13 cellular contexts compared by ENCODE assay signal in the genomic region with DNA sequence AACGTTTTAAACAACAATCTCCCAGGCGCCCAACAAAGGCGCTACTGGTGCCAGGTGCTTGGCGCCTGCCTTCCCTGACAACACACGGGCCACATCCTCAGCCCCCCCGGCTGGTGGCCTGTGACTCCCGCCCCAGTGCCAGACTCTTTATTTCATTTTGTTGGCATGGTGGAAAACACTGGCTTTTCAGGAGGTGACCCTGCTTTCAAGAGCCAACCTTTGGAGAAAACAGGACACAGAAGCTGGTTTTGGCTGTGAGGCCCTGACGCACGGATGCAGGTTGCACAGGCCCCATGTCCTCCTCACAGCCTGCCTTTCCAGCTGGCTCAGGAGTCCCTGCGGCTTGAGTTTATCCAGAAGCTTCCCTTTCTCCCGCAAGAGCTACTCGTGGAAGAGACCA.
DNase-seq lines count a peak whose midpoint lies in the region; ATAC-seq and TF ChIP-seq lines count a peak whose summit lies in the region.
"Had no signal": no experiment of that assay in that cellular context is flagged by ENCODE, and none has a peak within 500 bp of the region (broad histone marks: within the 10 kb centered on the region; RNA-seq: fewer than 3 reads in every experiment).

No MANE protein-coding gene starts in this region.

- no peak overlapping the region for H3K27ac ChIP-seq in gastroesophageal sphincter
- H3K27ac ChIP-seq: brain microvascular endothelial cell, Peyer's patch had no signal

- TF ChIP-seq POLR2A in gastroesophageal sphincter (IDR thresholded peaks at IDR 0.05): no peak

- WGBS in gastroesophageal sphincter (ENCODE audit: low coverage in 1 of 2), 2 donors: 58 to 94% methylated on average over 9 of the region's 12 CpGs

- peaks cover 0 to 8% (median 0%) of the 10 kb centered on the region in 3 donors for H3K4me1 ChIP-seq in gastroesophageal sphincter

- no peak overlapping the region for H3K4me3 ChIP-seq in gastroesophageal sphincter
- H3K4me3 ChIP-seq: Peyer's patch had no signal

- no peak for TF ChIP-seq EP300 in gastroesophageal sphincter (IDR thresholded peaks at IDR 0.05)

- intact Hi-C loops in posterior vena cava (cut with DNase I): loop anchor here in 1 of 2 donors (1.0 kb wide), 1 partner anchor 23 kb away; no protein-coding TSS in a partner anchor

- H3K36me3 ChIP-seq in gastroesophageal sphincter: no peaks in the 10 kb centered on the region
- H3K36me3 ChIP-seq: brain microvascular endothelial cell, Peyer's patch had no signal

- H3K27me3 ChIP-seq in gastroesophageal sphincter: no peaks in the 10 kb centered on the region
- H3K27me3 ChIP-seq: brain microvascular endothelial cell, Peyer's patch had no signal

- peak; percentile 84 for DNase-seq in NCI-H510A treated with DMSO at 0.1 percent for 48 hours (lab: John Stamatoyannopoulos, UW)
- DNase-seq in NCI-H510A (lab: John Stamatoyannopoulos, UW): no peak
- peak; percentile 50 for DNase-seq in NCI-H128 (lab: John Stamatoyannopoulos, UW; ENCODE audit: unreplicated experiment)
- peak; percentile 78 for DNase-seq in posterior vena cava (ENCODE audit: low spot score)
- no peak for DNase-seq in GM19238 (ENCODE audit: insufficient read length, low spot score)
- no peak for DNase-seq in SK-N-DZ (ENCODE audit: low spot score)
- DNase-seq: activated naive CD4-positive, alpha-beta T cell; brain microvascular endothelial cell; KBM-7; NCI-H524 treated with DMSO at 0.1 percent for 48 hours had no signal

- no peaks in the 10 kb centered on the region for H3K9me3 ChIP-seq in gastroesophageal sphincter
- H3K9me3 ChIP-seq: Peyer's patch had no signal

- no peak for TF ChIP-seq CTCF in gastroesophageal sphincter (IDR thresholded peaks at IDR 0.05)

- peak; percentile 43 for ATAC-seq in gastroesophageal sphincter
- ATAC-seq in HG02938 (IDR thresholded peaks at IDR 0.05; ENCODE audit: unreplicated experiment): no peak

Comparison
In these comparisons a context has a peak if more than half of its experiments do, and no peak if none do; other contexts are left out.
1. DNase-seq: peak in NCI-H510A treated with DMSO at 0.1 percent for 48 hours (single experiment), NCI-H128 (single experiment) and posterior vena cava (single experiment); none in NCI-H510A (single experiment), GM19238 (single experiment) and SK-N-DZ (single experiment).